ENCODE assay signal across 21 cellular contexts in the genomic region with DNA sequence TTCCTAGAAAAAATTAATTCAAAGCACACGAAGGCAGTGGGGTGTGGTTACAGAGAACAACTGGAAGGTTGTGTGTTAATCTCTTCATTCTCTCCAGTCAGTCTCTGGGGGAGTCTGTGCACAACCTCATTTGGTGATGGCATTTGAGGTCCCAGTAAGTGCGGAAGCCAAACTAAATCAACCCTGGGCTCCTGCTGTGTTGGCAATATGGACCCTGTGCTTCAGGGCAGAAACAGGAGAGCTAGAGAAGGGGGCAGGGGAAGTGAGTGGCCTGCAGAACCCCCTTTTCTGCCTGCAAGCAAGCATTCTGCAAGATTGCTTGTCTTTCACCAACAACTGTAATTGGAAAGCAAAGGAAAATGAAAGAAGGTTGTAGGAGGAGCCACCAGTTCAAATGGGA.
A peak's percentile ranks its signal among the peaks of the same experiment; 100 is the strongest.
DNase-seq lines count a peak whose midpoint lies in the region; TF ChIP-seq lines count a peak whose summit lies in the region.
"Had no signal": no experiment of that assay in that cellular context is flagged by ENCODE, and none has a peak within 500 bp of the region (broad histone marks: within the 10 kb centered on the region; RNA-seq: fewer than 3 reads in every experiment).

No MANE protein-coding gene starts in this region.

- H3K36me3 ChIP-seq in neural progenitor cell (no peaks in the 10 kb centered on the region), spleen (no peaks in the 10 kb centered on the region)
- H3K36me3 ChIP-seq: SJSA1 had no signal

- H3K27me3 Mint-ChIP-seq in neural progenitor cell (ENCODE audit: insufficient read depth, low read depth): peaks cover 5% of the 10 kb centered on the region

- H3K4me2 ChIP-seq in neural progenitor cell: peak overlapping the region; percentile 46

- H3K4me3 Mint-ChIP-seq in neural progenitor cell: no peak overlapping the region

- no peaks in the 10 kb centered on the region for H4K20me1 ChIP-seq in neural progenitor cell (ENCODE audit: low read depth)

- intact Hi-C loops in spleen (cut with DNase I; ENCODE audit: low total_unique reads): no loop called here

- H3K4me3 ChIP-seq in neural progenitor cell (peak overlapping the region; percentile 16), spleen (no peak overlapping the region)
- H3K4me3 ChIP-seq: SJSA1 had no signal

- in situ Hi-C loops in SK-MEL-5 (cut with HindIII; ENCODE audit: low pct_unique_long_range_greater_than_20kb, low sequenced_read_pairs): no loop called here

- DNase-seq in ELF-1 (ENCODE audit: low read depth, low spot score) (peak; percentile 58), SK-MEL-5 (ENCODE audit: low read depth, low spot score) (peak; percentile 22), foreskin melanocyte (peak; percentile 24), neural progenitor cell (ENCODE audit: low spot score) (peak; percentile 64), superior temporal gyrus (ENCODE audit: extremely low spot score) (no peak), spleen (no peak), DMS 273 treated with DMSO at 0.1 percent for 48 hours (lab: John Stamatoyannopoulos, UW) (no peak)
- DNase-seq in stimulated activated CD4-positive, alpha-beta T cell treated with anti-CD3 and anti-CD28 coated beads, Interleukin-4, amount 100 ng/mL, for 1 hour: no peak
- DNase-seq: 8988T, Calu3, DMS153, DND-41, H7, Karpas-422, MV-4-11, NCI-H1105, NCI-H1436 treated with DMSO at 0.1 percent for 48 hours, NCI-H2029, NCI-H2227 treated with DMSO at 0.1 percent for 48 hours, NCI-H748 treated with DMSO at 0.1 percent for 48 hours had no signal

- H3F3A ChIP-seq in neural progenitor cell (ENCODE audit: low read depth): peaks cover 28% of the 10 kb centered on the region

- H3K27me3 ChIP-seq in neural progenitor cell (no peaks in the 10 kb centered on the region), spleen (replicated peaks in 1 of 7) (no peaks in the 10 kb centered on the region)
- H3K27me3 ChIP-seq: SJSA1 had no signal

- WGBS in spleen, 5 donors: 68 to 86% (median 79%) methylated on average over 2 of the region's 2 CpGs

- H3K4me1 Mint-ChIP-seq in neural progenitor cell: peaks cover 15% of the 10 kb centered on the region

- TF ChIP-seq POLR2A in spleen (IDR thresholded peaks at IDR 0.05): no peak

- no peak overlapping the region for H3K9ac ChIP-seq in neural progenitor cell

- H3K4me1 ChIP-seq in neural progenitor cell (peaks cover 23% of the 10 kb centered on the region), spleen (no peaks in the 10 kb centered on the region)
- H3K4me1 ChIP-seq: SJSA1 had no signal

- no peaks in the 10 kb centered on the region for H3K9me3 ChIP-seq in neural progenitor cell (ENCODE audit: low read depth)
- peaks cover 0 to 6% (median 0%) of the 10 kb centered on the region in 8 donors for H3K9me3 ChIP-seq in spleen
- H3K9me3 ChIP-seq: SJSA1 had no signal

- peak overlapping the region; percentile 43 for H3K27ac Mint-ChIP-seq in neural progenitor cell

- H2AFZ ChIP-seq in neural progenitor cell (replicated peaks): peak overlapping the region; percentile 90

- H3K27ac ChIP-seq in neural progenitor cell: peak overlapping the region; percentile 91
- no peak overlapping the region for H3K27ac ChIP-seq in spleen
- H3K27ac ChIP-seq: SJSA1 had no signal

- peaks cover 5% of the 10 kb centered on the region for H3K9me3 Mint-ChIP-seq in neural progenitor cell

- no peaks in the 10 kb centered on the region for H3K36me3 Mint-ChIP-seq in neural progenitor cell

- H3K79me2 ChIP-seq in neural progenitor cell (ENCODE audit: low read depth): no peaks in the 10 kb centered on the region

- TF ChIP-seq CTCF in neural progenitor cell (IDR thresholded peaks at IDR 0.05) (no peak), spleen (IDR thresholded peaks at IDR 0.05 in 8 of 11, conservative IDR thresholded peaks at IDR 0.05 in 3 of 11) (no peak)

Comparison
In these comparisons a context has a peak if more than half of its experiments do, and no peak if none do; other contexts are left out.
1. DNase-seq: peak in ELF-1 (single experiment), SK-MEL-5 (single experiment), foreskin melanocyte (single experiment) and neural progenitor cell (single experiment); none in superior temporal gyrus (single experiment), stimulated activated CD4-positive, alpha-beta T cell treated with anti-CD3 and anti-CD28 coated beads, Interleukin-4, amount 100 ng/mL, for 1 hour (single experiment), spleen (single experiment) and DMS 273 treated with DMSO at 0.1 percent for 48 hours (single experiment).